Comparison of ENCODE assay signal across 1 cellular context in the genomic region with DNA sequence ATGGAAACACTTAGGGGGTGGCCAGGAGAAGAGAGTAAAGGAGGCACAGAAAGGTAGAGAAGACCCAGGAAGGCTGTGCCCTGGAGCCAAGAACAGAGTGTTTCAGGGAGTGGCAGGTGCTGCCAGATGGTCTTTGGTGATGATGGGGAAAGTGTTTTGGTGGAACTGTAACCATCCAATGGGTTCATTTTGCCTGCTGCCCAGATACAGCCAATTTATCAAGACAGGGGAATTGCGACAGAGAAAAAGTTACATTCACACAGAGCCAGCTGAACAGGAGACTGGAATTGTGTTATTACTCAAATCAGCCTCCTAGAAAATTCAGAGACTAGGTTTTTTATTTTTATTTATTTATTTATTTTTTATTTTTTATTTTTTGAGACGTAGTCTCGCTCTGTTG.
TF ChIP-seq lines count a peak whose summit lies in the region.

No MANE protein-coding gene starts in this region.

TF ChIP-seq in K562, 482 proteins besides CTCF, POLR2A, EP300 and RAD21:
- TF ChIP-seq ILK (tag; IDR thresholded peaks at IDR 0.05; ENCODE audit: borderline replicate concordance, low read depth): no peak
- peak in 1 of 2 experiments; percentile 29; a peak in 1 of 4 replicates for TF ChIP-seq TRIM24 (IDR thresholded peaks at IDR 0.05)
- TF ChIP-seq ZEB2 (IDR thresholded peaks at IDR 0.05): peak; percentile 67; the same call in 1 of the 2 replicates
- no peak for TF ChIP-seq EZH2 (IDR thresholded peaks at IDR 0.05; ENCODE audit: borderline replicate concordance, low read depth, low read length)
- TF ChIP-seq, protein P1, sequence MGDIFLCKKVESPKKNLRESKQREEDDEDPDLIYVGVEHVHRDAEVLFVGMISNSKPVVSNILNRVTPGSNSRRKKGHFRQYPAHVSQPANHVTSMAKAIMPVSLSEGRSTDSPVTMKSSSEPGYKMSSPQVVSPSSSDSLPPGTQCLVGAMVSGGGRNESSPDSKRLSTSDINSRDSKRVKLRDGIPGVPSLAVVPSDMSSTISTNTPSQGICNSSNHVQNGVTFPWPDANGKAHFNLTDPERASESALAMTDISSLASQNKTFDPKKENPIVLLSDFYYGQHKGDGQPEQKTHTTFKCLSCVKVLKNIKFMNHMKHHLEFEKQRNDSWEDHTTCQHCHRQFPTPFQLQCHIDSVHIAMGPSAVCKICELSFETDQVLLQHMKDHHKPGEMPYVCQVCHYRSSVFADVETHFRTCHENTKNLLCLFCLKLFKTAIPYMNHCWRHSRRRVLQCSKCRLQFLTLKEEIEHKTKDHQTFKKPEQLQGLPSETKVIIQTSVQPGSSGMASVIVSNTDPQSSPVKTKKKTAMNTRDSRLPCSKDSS (IDR thresholded peaks at IDR 0.05; ENCODE audit: low read depth, partially characterized antibody): peak; percentile 90
- TF ChIP-seq ESRRA (IDR thresholded peaks at IDR 0.05; ENCODE audit: borderline replicate concordance, low read depth): no peak
- peak in 1 of 2 experiments; percentile 97; a peak in 2 of 3 replicates for TF ChIP-seq CBX3 (IDR thresholded peaks at IDR 0.05; ENCODE audit: borderline replicate concordance in 1 of 2, low read length in 2 of 2)
- peak; percentile 73; the same call in 1 of the 2 replicates for TF ChIP-seq CBX1 (IDR thresholded peaks at IDR 0.05; ENCODE audit: low read depth)
- peak; percentile 84 for TF ChIP-seq TRIM28 (IDR thresholded peaks at IDR 0.05)
- TF ChIP-seq CBX5 (IDR thresholded peaks at IDR 0.05; ENCODE audit: borderline replicate concordance, low read depth): peak; percentile 98
